In the genomic region with DNA sequence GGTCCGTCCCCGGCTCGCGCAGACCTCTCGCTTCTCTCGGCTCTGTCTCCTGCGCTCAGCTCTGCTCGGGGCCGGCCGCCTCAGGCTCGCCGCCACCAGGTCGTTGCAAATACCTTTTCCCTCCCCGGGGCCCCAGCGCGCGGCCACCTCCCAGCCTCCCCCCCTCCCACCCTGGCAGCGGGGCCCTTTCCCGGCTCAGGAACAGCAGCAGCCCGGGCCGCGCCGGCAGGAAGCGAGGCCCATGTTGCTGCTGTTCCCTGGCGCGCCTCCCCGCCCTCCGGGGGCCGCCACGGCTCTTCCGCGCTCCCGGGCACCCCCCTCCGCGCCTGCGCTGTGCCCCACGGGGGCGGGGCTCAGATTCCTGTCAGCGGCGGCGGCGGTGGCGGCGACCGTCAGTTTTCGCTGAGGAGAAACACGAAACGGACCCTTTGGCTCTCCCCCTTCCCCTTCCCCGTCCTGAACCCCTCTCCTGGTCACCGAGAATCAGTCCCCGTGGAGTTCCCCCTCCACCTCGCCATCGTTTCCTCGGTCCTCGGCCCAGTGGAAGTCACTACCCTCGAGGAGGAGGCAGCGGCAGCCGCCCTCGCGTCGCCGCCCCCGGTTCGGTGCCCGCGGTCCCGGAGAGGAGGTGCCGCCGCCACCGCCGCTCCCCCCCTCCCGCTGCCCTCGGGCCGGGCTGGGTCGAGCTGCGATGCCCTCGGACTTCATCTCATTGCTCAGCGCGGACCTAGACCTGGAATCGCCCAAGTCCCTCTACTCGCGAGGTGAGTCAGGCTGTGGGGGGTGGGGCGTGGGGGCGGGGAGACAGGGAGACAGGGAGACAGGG, we compare ENCODE assay signal across 9 cellular contexts. TPM values are rescaled to one million over a fixed set of nuclear protein-coding genes. Genes with fewer than 3 reads are reported as not detected.
DNase-seq lines count a peak whose midpoint lies in the region; ATAC-seq, FAIRE-seq and TF ChIP-seq lines count a peak whose summit lies in the region.
"Had no signal": no experiment of that assay in that cellular context is flagged by ENCODE, and none has a peak within 500 bp of the region (broad histone marks: within the 10 kb centered on the region; RNA-seq: fewer than 3 reads in every experiment).

A gene with protein sequence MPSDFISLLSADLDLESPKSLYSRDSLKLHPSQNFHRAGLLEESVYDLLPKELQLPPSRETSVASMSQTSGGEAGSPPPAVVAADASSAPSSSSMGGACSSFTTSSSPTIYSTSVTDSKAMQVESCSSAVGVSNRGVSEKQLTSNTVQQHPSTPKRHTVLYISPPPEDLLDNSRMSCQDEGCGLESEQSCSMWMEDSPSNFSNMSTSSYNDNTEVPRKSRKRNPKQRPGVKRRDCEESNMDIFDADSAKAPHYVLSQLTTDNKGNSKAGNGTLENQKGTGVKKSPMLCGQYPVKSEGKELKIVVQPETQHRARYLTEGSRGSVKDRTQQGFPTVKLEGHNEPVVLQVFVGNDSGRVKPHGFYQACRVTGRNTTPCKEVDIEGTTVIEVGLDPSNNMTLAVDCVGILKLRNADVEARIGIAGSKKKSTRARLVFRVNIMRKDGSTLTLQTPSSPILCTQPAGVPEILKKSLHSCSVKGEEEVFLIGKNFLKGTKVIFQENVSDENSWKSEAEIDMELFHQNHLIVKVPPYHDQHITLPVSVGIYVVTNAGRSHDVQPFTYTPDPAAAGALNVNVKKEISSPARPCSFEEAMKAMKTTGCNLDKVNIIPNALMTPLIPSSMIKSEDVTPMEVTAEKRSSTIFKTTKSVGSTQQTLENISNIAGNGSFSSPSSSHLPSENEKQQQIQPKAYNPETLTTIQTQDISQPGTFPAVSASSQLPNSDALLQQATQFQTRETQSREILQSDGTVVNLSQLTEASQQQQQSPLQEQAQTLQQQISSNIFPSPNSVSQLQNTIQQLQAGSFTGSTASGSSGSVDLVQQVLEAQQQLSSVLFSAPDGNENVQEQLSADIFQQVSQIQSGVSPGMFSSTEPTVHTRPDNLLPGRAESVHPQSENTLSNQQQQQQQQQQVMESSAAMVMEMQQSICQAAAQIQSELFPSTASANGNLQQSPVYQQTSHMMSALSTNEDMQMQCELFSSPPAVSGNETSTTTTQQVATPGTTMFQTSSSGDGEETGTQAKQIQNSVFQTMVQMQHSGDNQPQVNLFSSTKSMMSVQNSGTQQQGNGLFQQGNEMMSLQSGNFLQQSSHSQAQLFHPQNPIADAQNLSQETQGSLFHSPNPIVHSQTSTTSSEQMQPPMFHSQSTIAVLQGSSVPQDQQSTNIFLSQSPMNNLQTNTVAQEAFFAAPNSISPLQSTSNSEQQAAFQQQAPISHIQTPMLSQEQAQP (N-terminal part only) (plus strand): TSS at position 356 of the 826 bp plus-strand sequence. CDS start 336 bp downstream, at position 692.

- H2AFZ ChIP-seq in H1 (ENCODE audit: low read length), result peak within 1 kb of the TSS; percentile 68; the same call in 1 of the 2 replicates

- H3K23me2 ChIP-seq in H1 (ENCODE audit: low read depth, low read length), result peaks cover 7% of the 10 kb centered on the region

- peak in 1 of 2 experiments; percentile 15; a peak in 2 of 4 replicates for TF ChIP-seq RAD21 in H1 (IDR thresholded peaks at IDR 0.05 in 1 of 2, conservative IDR thresholded peaks at IDR 0.05 in 1 of 2; ENCODE audit: low read depth in 2 of 2, low read length in 2 of 2)

- H3K4me1 Mint-ChIP-seq in activated CD8-positive, alpha-beta memory T cell treated with anti-CD3 and anti-CD28 coated beads, Interleukin-2, amount 10 ng/mL, durations not matched to agents 7 days and 5 days, result peaks cover 49% of the 10 kb centered on the region

- H3K27me3 ChIP-seq in BLaER1 (no peaks in the 10 kb centered on the region), H1 (replicated peaks in 1 of 4; ENCODE audit: control insufficient read depth in 3 of 4, extremely low read depth in 1 of 4, insufficient read depth in 3 of 4, low read length in 3 of 4) (no peaks in the 10 kb centered on the region), mesendoderm (ENCODE audit: insufficient read depth, low read length, poor library complexity) (no peaks in the 10 kb centered on the region)

- peak; percentile 83 to 100; a peak in 2 of 3 replicates for TF ChIP-seq EP300 in H1 (IDR thresholded peaks at IDR 0.05; ENCODE audit: borderline replicate concordance in 1 of 2, low read depth in 2 of 2, low read length in 2 of 2)

- H3K4me1 ChIP-seq in BLaER1 (peaks cover 44% of the 10 kb centered on the region), H1 (replicated peaks in 1 of 4; ENCODE audit: control insufficient read depth in 3 of 4, insufficient read depth in 4 of 4, low read length in 3 of 4) (peaks cover 0 to 8% (median 7%) of the 10 kb centered on the region in 4 experiments; a peak in 5 of 7 replicates), mesendoderm (ENCODE audit: control insufficient read depth, low read depth, low read length) (peaks cover 4% of the 10 kb centered on the region)

- H4K8ac ChIP-seq in H1 (ENCODE audit: extremely low read depth, insufficient read depth, low read length), result peak within 1 kb of the TSS; percentile 90
- H4K8ac ChIP-seq in mesendoderm (ENCODE audit: low read depth, low read length), result peak within 1 kb of the TSS; percentile 89

- peak; percentile 67 for ATAC-seq in GM19397 (IDR thresholded peaks at IDR 0.05; ENCODE audit: unreplicated experiment)
- peak; percentile 66 for ATAC-seq in activated CD8-positive, alpha-beta memory T cell treated with anti-CD3 and anti-CD28 coated beads, Interleukin-2, amount 10 ng/mL, durations not matched to agents 7 days and 5 days

- no peak within 1 kb of the TSS for H2BK20ac ChIP-seq in H1 (ENCODE audit: low read length)

- H3K23ac ChIP-seq in H1 (ENCODE audit: insufficient read length) (no peak within 1 kb of the TSS), mesendoderm (ENCODE audit: low read length) (peak within 1 kb of the TSS; percentile 35)

- peak within 1 kb of the TSS; percentile 67 for H2BK120ac ChIP-seq in H1 (replicated peaks; ENCODE audit: low read depth, low read length)
- H2BK120ac ChIP-seq in mesendoderm (ENCODE audit: low read depth, low read length), result peak within 1 kb of the TSS; percentile 79

- H4K20me1 ChIP-seq in BLaER1, result peaks cover 26% of the 10 kb centered on the region
- H4K20me1 ChIP-seq in H1 (replicated peaks in 1 of 2; ENCODE audit: control insufficient read depth in 1 of 2, insufficient read depth in 2 of 2, low read length in 2 of 2), result no peaks in the 10 kb centered on the region

- no peak within 1 kb of the TSS for H2BK12ac ChIP-seq in H1 (ENCODE audit: low read depth, low read length)

- H2AK5ac ChIP-seq in H1 (ENCODE audit: low read depth, low read length), result no peak within 1 kb of the TSS
- no peak within 1 kb of the TSS for H2AK5ac ChIP-seq in mesendoderm (ENCODE audit: low read length)

- H3K36me3 ChIP-seq in BLaER1, result no peaks in the 10 kb centered on the region
- H3K36me3 ChIP-seq in H1 (ENCODE audit: control insufficient read depth in 2 of 4, insufficient read depth in 4 of 4, low read length in 3 of 4), result no peaks in the 10 kb centered on the region; a peak in 1 of 8 replicates
- no peaks in the 10 kb centered on the region for H3K36me3 ChIP-seq in mesendoderm (ENCODE audit: control insufficient read depth, insufficient read depth, low read length)

- peak within 1 kb of the TSS; percentile 93 for H3K4me2 ChIP-seq in BLaER1
- peak within 1 kb of the TSS; percentile 75 to 89 for H3K4me2 ChIP-seq in H1 (ENCODE audit: insufficient read depth in 1 of 2, low read depth in 2 of 2, low read length in 2 of 2)
- H3K4me2 ChIP-seq in mesendoderm (ENCODE audit: low read length), result peak within 1 kb of the TSS; percentile 57

- H4K5ac ChIP-seq in H1 (ENCODE audit: insufficient read length, low read depth, low read length) (peak within 1 kb of the TSS; percentile 59), mesendoderm (ENCODE audit: low read length) (no peak within 1 kb of the TSS)

- H3K9ac ChIP-seq in BLaER1 (peak within 1 kb of the TSS; percentile 96), H1 (replicated peaks in 1 of 4; ENCODE audit: extremely low read depth in 1 of 4, low read depth in 3 of 4, low read length in 3 of 4) (peak within 1 kb of the TSS; percentile 62 to 87 (median 76)), mesendoderm (ENCODE audit: low read length) (peak within 1 kb of the TSS; percentile 94)

- H3K9me3 ChIP-seq in BLaER1 (no peaks in the 10 kb centered on the region), H1 (ENCODE audit: insufficient read depth in 2 of 2, low read depth in 1 of 2, low read length in 1 of 2) (no peaks in the 10 kb centered on the region)

- H3K27me3 Mint-ChIP-seq in activated CD8-positive, alpha-beta memory T cell treated with anti-CD3 and anti-CD28 coated beads, Interleukin-2, amount 10 ng/mL, durations not matched to agents 7 days and 5 days, result no peaks in the 10 kb centered on the region

- POLR2A ChIA-PET in H1 (lab: Charles Lee; ENCODE audit: partially characterized antibody), result interaction anchor here (0.8 to 2.7 kb wide), 5 partner anchors 12 to 168 kb away, joined by 3 to 18 read pairs (median 4); no protein-coding TSS in a partner anchor

- H2BK5ac ChIP-seq in H1 (ENCODE audit: low read depth, low read length) (peak within 1 kb of the TSS; percentile 84), mesendoderm (ENCODE audit: low read length) (peak within 1 kb of the TSS; percentile 71)

- peak within 1 kb of the TSS; percentile 99 for H3K4me3 Mint-ChIP-seq in activated CD8-positive, alpha-beta memory T cell treated with anti-CD3 and anti-CD28 coated beads, Interleukin-2, amount 10 ng/mL, durations not matched to agents 7 days and 5 days

- H3K56ac ChIP-seq in H1 (replicated peaks; ENCODE audit: insufficient read length, low read depth, low read length), result peak within 1 kb of the TSS; percentile 52
- peak within 1 kb of the TSS; percentile 97 for H3K56ac ChIP-seq in mesendoderm (ENCODE audit: low read length)

- TF ChIP-seq POLR2A in H1 (IDR thresholded peaks at IDR 0.05; ENCODE audit: control extremely low read depth in 1 of 2, low read depth in 2 of 2, low read length in 2 of 2), result peak; percentile 49 to 59; a peak in 2 of 3 replicates

- 3% methylated on average over 23 of the region's 84 CpGs; no CpG with 5 or more reads in 1 of the 2 experiments for WGBS in H1 (ENCODE audit: extremely low coverage in 1 of 2, insufficient coverage in 1 of 2, insufficient read length in 1 of 2, insufficient replicate concordance in 2 of 2, low coverage in 1 of 2, low lambda C conversion rate in 2 of 2, missing lambda C conversion rate in 1 of 2), 2 experiments
- WGBS in mesendoderm (ENCODE audit: extremely low coverage, insufficient coverage, low lambda C conversion rate), result no CpG with 5 or more reads among the region's 84 CpGs

- peak in 1 of 3 experiments; percentile 17; a peak in 1 of 4 replicates for TF ChIP-seq CTCF in H1 (IDR thresholded peaks at IDR 0.05; ENCODE audit: control extremely low read depth in 1 of 3, insufficient read depth in 1 of 3, low read depth in 1 of 3, low read length in 3 of 3)

- FAIRE-seq in HTR-8/SVneo (lab: Jason Lieb, UNC) (peak; percentile 38), H1 (lab: Jason Lieb, UNC) (no peak)
- FAIRE-seq: colon had no signal

- H3K79me2 ChIP-seq in H1 (ENCODE audit: control insufficient read depth in 1 of 2, insufficient read depth in 2 of 2, low read length in 2 of 2), result peaks cover 0 to 39% of the 10 kb centered on the region in 2 experiments; a peak in 2 of 4 replicates
- H3K79me2 ChIP-seq in mesendoderm (ENCODE audit: control insufficient read depth, insufficient read depth, low read length), result peaks cover 26% of the 10 kb centered on the region

- H3K4me3 ChIP-seq in BLaER1 (peak within 1 kb of the TSS; percentile 98), H1 (ENCODE audit: extremely low read depth in 1 of 4, insufficient read depth in 2 of 4, low read depth in 3 of 4, low read length in 4 of 4) (peak within 1 kb of the TSS; percentile 68 to 97 (median 90)), mesendoderm (ENCODE audit: low read length) (peak within 1 kb of the TSS; percentile 89)

- no peaks in the 10 kb centered on the region for H3K36me3 Mint-ChIP-seq in activated CD8-positive, alpha-beta memory T cell treated with anti-CD3 and anti-CD28 coated beads, Interleukin-2, amount 10 ng/mL, durations not matched to agents 7 days and 5 days

- H3K27ac ChIP-seq in BLaER1 (peak within 1 kb of the TSS; percentile 93), H1 (ENCODE audit: low read depth, low read length) (peak within 1 kb of the TSS; percentile 79), mesendoderm (ENCODE audit: low read depth, low read length) (peak within 1 kb of the TSS; percentile 100)

- H3K9me3 Mint-ChIP-seq in activated CD8-positive, alpha-beta memory T cell treated with anti-CD3 and anti-CD28 coated beads, Interleukin-2, amount 10 ng/mL, durations not matched to agents 7 days and 5 days (ENCODE audit: low read depth), result no peaks in the 10 kb centered on the region

- 0 out of 2 replicates have a peak within 1 kb of the TSS, but pooled peaks have one; percentile 73 for H2BK15ac ChIP-seq in H1 (ENCODE audit: low read length)
- peak within 1 kb of the TSS; percentile 76 for H2BK15ac ChIP-seq in mesendoderm (replicated peaks; ENCODE audit: low read depth)

- H3K18ac ChIP-seq in H1 (ENCODE audit: extremely low read depth, low read length) (peak within 1 kb of the TSS; percentile 79), mesendoderm (ENCODE audit: low read length) (peak within 1 kb of the TSS; percentile 98)

- H3K14ac ChIP-seq in H1 (ENCODE audit: insufficient read length), result no peak within 1 kb of the TSS

- CTCF ChIA-PET in activated CD8-positive, alpha-beta memory T cell treated with anti-CD3 and anti-CD28 coated beads, Interleukin-2, amount 10 ng/mL, durations not matched to agents 7 days and 5 days (lab: Charles Lee), result no interaction called here
- CTCF ChIA-PET in H1 (lab: Charles Lee; ENCODE audit: partially characterized antibody), result interaction anchor here (1.5 kb wide), 1 partner anchor 160 kb away, joined by 3 read pairs; no protein-coding TSS in a partner anchor

- peak within 1 kb of the TSS; percentile 69 for H4K91ac ChIP-seq in H1 (replicated peaks; ENCODE audit: insufficient read length, low read length)

- H3K27ac Mint-ChIP-seq in activated CD8-positive, alpha-beta memory T cell treated with anti-CD3 and anti-CD28 coated beads, Interleukin-2, amount 10 ng/mL, durations not matched to agents 7 days and 5 days, result peak within 1 kb of the TSS; percentile 98

- H3K4ac ChIP-seq in H1 (replicated peaks; ENCODE audit: insufficient read length, low read depth, low read length), result peak within 1 kb of the TSS; percentile 85
- peak within 1 kb of the TSS; percentile 99 for H3K4ac ChIP-seq in mesendoderm (ENCODE audit: low read depth, low read length)

- no peaks in the 10 kb centered on the region for H3K79me1 ChIP-seq in H1 (ENCODE audit: low read depth, low read length)
- H3K79me1 ChIP-seq in mesendoderm (ENCODE audit: low read length), result no peaks in the 10 kb centered on the region

- peak; percentile 89 for DNase-seq in HTR-8/SVneo (ENCODE audit: insufficient read length, low spot score)
- DNase-seq in NOMO-1 treated with dmso at 0.1 percent for 144 hours (lab: John Stamatoyannopoulos, UW; ENCODE audit: unreplicated experiment), result peak; percentile 74
- peak; percentile 89 for DNase-seq in activated CD8-positive, alpha-beta memory T cell treated with anti-CD3 and anti-CD28 coated beads, Interleukin-2, amount 10 ng/mL, durations not matched to agents 7 days and 5 days
- DNase-seq in H1 (ENCODE audit: low read depth in 1 of 2, low spot score in 2 of 2), result peak; percentile 53 to 98
- DNase-seq in mesendoderm, result peak; percentile 97
- DNase-seq in stimulated activated CD8-positive, alpha-beta memory T cell treated with anti-CD3 and anti-CD28 coated beads, Interleukin-12 subunit alpha, Interleukin-12 subunit beta, amount 100 ng/mL, for 4 hours (ENCODE audit: low read depth), result peak; percentile 87

RNA-seq across cellular contexts. Expression of the gene that starts here (rescaled TPM):
- 10 to 100 TPM; 28.7 to 36.8 TPM for total RNA-seq in activated CD8-positive, alpha-beta memory T cell treated with anti-CD3 and anti-CD28 coated beads, Interleukin-2, amount 10 ng/mL, durations not matched to agents 7 days and 5 days
- total RNA-seq in H1 (2021; fragmentation: NEBNext Ultra II Directional; extraction: Animal tissue kit (Norgen Biotek cat#: 25700)), result 25.4 and 29.0 TPM in 2 replicates
- 6.0 and 8.9 TPM in 2 replicates for polyA plus RNA-seq in H1 (2011; rRNA removed)
- 7.8 TPM for polyA plus RNA-seq in H1 (2011; cell fraction: cytosol; rRNA removed)
- polyA plus RNA-seq in H1 (2011; cell fraction: nucleus; rRNA removed), result 20.9 TPM
- polyA plus RNA-seq in H1 (2012, experiment 1 of 2), result 4.2 to 9.5 TPM (median 7.2 TPM) in 4 replicates
- polyA plus RNA-seq in H1 (2012, experiment 2 of 2), result 0.35 TPM
- polyA plus RNA-seq in H1 (2013, experiment 1 of 2), result 15.8 TPM
- polyA plus RNA-seq in H1 (2013, experiment 2 of 2), result 14.0 TPM
- polyA minus RNA-seq in H1 (2011; rRNA and poly(A)+ RNA removed), result 66.3 and 85.1 TPM in 2 replicates
- polyA minus RNA-seq in H1 (2011; cell fraction: cytosol; rRNA and poly(A)+ RNA removed), result 21.1 TPM
- 54.5 TPM for polyA minus RNA-seq in H1 (2011; cell fraction: nucleus; rRNA and poly(A)+ RNA removed)
- 13.3 TPM for polyA plus RNA-seq in mesendoderm (2013, experiment 1 of 2)
- 14.1 TPM for polyA plus RNA-seq in mesendoderm (2013, experiment 2 of 2)

Comparison
In these comparisons a context has a peak if more than half of its experiments do, and no peak if none do; other contexts are left out.
1. Peak in every context shown above with its lines: DNase-seq, ATAC-seq, H3K4me3 ChIP-seq and H3K27ac ChIP-seq.